9 cellular contexts compared by ENCODE assay signal in genomic region chr13:107866666-107867623, GRCh38.
DNase-seq lines count a peak whose midpoint lies in the region; ATAC-seq and TF ChIP-seq lines count a peak whose summit lies in the region.
"Had no signal": no experiment of that assay in that cellular context is flagged by ENCODE, and none has a peak within 500 bp of the region (broad histone marks: within the 10 kb centered on the region; RNA-seq: fewer than 3 reads in every experiment).

No MANE protein-coding gene starts in this region.

- TF ChIP-seq CTCF in foreskin keratinocyte (conservative IDR thresholded peaks at IDR 0.05) (no peak), psoas muscle (IDR thresholded peaks at IDR 0.05) (no peak)

- H3K36me3 Mint-ChIP-seq in activated T-cell treated with anti-CD3 and anti-CD28 coated beads, Interleukin-2, amount 50 U/mL, for 24 hours (ENCODE audit: low read depth): no peaks in the 10 kb centered on the region
- no peaks in the 10 kb centered on the region for H3K36me3 Mint-ChIP-seq in T-cell

- peak overlapping the region; percentile 51 for H3K4me3 ChIP-seq in psoas muscle

- POLR2A ChIA-PET in T-cell (lab: Charles Lee): no interaction called here

- ATAC-seq in T-cell (replicated peaks in 1 of 4): no peak
- peak; percentile 23 for ATAC-seq in foreskin keratinocyte
- no peak for ATAC-seq in psoas muscle
- no peak for ATAC-seq in GM19328 (IDR thresholded peaks at IDR 0.05; ENCODE audit: unreplicated experiment)
- ATAC-seq in HG02798 (IDR thresholded peaks at IDR 0.05; ENCODE audit: poor library complexity, unreplicated experiment): no peak

- peak overlapping the region; percentile 54 for H3K4me3 Mint-ChIP-seq in activated T-cell treated with anti-CD3 and anti-CD28 coated beads, Interleukin-2, amount 50 U/mL, for 24 hours
- peak overlapping the region in 2 of 3 donors; percentile 1 to 63 for H3K4me3 Mint-ChIP-seq in T-cell

- H3K9me3 ChIP-seq in psoas muscle: no peaks in the 10 kb centered on the region

- intact Hi-C loops in psoas muscle (cut with DNase I): no loop called here

- no peak overlapping the region for H3K27ac Mint-ChIP-seq in activated T-cell treated with anti-CD3 and anti-CD28 coated beads, Interleukin-2, amount 50 U/mL, for 24 hours
- H3K27ac Mint-ChIP-seq in T-cell: no peak overlapping the region

- H3K27ac ChIP-seq in foreskin keratinocyte (no peak overlapping the region), psoas muscle (no peak overlapping the region)
- H3K27ac ChIP-seq: VCaP had no signal

- peaks cover 9% of the 10 kb centered on the region for H3K4me1 Mint-ChIP-seq in activated T-cell treated with anti-CD3 and anti-CD28 coated beads, Interleukin-2, amount 50 U/mL, for 24 hours (ENCODE audit: low read depth)
- peaks cover 0 to 12% (median 9%) of the 10 kb centered on the region in 3 donors for H3K4me1 Mint-ChIP-seq in T-cell

- H3K4me1 ChIP-seq in foreskin keratinocyte: no peaks in the 10 kb centered on the region
- no peaks in the 10 kb centered on the region for H3K4me1 ChIP-seq in psoas muscle

- CTCF ChIA-PET in T-cell (lab: Charles Lee): no interaction called here

- H3K36me3 ChIP-seq in psoas muscle (ENCODE audit: insufficient read depth in 1 of 2, low read depth in 1 of 2): no peaks in the 10 kb centered on the region

- peaks cover 61% of the 10 kb centered on the region for H3K27me3 Mint-ChIP-seq in activated T-cell treated with anti-CD3 and anti-CD28 coated beads, Interleukin-2, amount 50 U/mL, for 24 hours
- peaks cover 45 to 46% of the 10 kb centered on the region in 2 donors for H3K27me3 Mint-ChIP-seq in T-cell

- DNase-seq in activated T-cell treated with anti-CD3 and anti-CD28 coated beads, Interleukin-2, amount 50 U/mL, for 24 hours: no peak
- no peak for DNase-seq in activated T-cell treated with anti-CD3 and anti-CD28 coated beads for 4 hours
- no peak for DNase-seq in T-cell
- no peak for DNase-seq in foreskin keratinocyte
- DNase-seq in psoas muscle: no peak
- DNase-seq in LoVo (ENCODE audit: low spot score): no peak

- WGBS in psoas muscle, 3 donors: 0 to 1% (median 1%) methylated on average over 25 to 82 of the region's 82 CpGs

- peaks cover 56% of the 10 kb centered on the region for H3K27me3 ChIP-seq in foreskin keratinocyte
- H3K27me3 ChIP-seq in psoas muscle (ENCODE audit: insufficient read depth in 3 of 3, low read length in 2 of 3): peaks cover 7 to 59% (median 15%) of the 10 kb centered on the region in 3 donors

- peaks cover 6% of the 10 kb centered on the region for H3K9me3 Mint-ChIP-seq in activated T-cell treated with anti-CD3 and anti-CD28 coated beads, Interleukin-2, amount 50 U/mL, for 24 hours
- H3K9me3 Mint-ChIP-seq in T-cell: peaks cover 0 to 3% (median 0%) of the 10 kb centered on the region in 3 donors
